In genomic region chr12:116880213-116880816, GRCh38 we compare ENCODE assay signal across 8 cellular contexts. TPM values are rescaled to one million over a fixed set of nuclear protein-coding genes. Genes with fewer than 3 reads are reported as not detected.
DNase-seq lines count a peak whose midpoint lies in the region; ATAC-seq and TF ChIP-seq lines count a peak whose summit lies in the region.

No MANE protein-coding gene starts in this region.

- TF ChIP-seq CTCF in right atrium auricular region (IDR thresholded peaks at IDR 0.05) (no peak), upper lobe of right lung (IDR thresholded peaks at IDR 0.05) (no peak)

- H3K27me3 ChIP-seq in right atrium auricular region (peaks cover 19 to 34% of the 10 kb centered on the region in 2 donors), upper lobe of right lung (peaks cover 79% of the 10 kb centered on the region)

- peaks cover 35% of the 10 kb centered on the region for H3K4me1 Mint-ChIP-seq in activated CD8-positive, alpha-beta T cell treated with anti-CD3 and anti-CD28 coated beads, Interleukin-2, amount 10 ng/mL, durations not matched to agents 7 days and 5 days (ENCODE audit: low read depth)

- peaks cover 72% of the 10 kb centered on the region for H3K27me3 Mint-ChIP-seq in activated CD8-positive, alpha-beta T cell treated with anti-CD3 and anti-CD28 coated beads, Interleukin-2, amount 10 ng/mL, durations not matched to agents 7 days and 5 days (ENCODE audit: low read depth)

- peaks cover 0 to 41% of the 10 kb centered on the region in 2 donors for H3K4me1 ChIP-seq in right atrium auricular region
- H3K4me1 ChIP-seq in upper lobe of right lung, result peaks cover 29% of the 10 kb centered on the region

- no peaks in the 10 kb centered on the region for H3K9me3 Mint-ChIP-seq in activated CD8-positive, alpha-beta T cell treated with anti-CD3 and anti-CD28 coated beads, Interleukin-2, amount 10 ng/mL, durations not matched to agents 7 days and 5 days (ENCODE audit: insufficient read depth)

- no peak overlapping the region for H3K27ac Mint-ChIP-seq in activated CD8-positive, alpha-beta T cell treated with anti-CD3 and anti-CD28 coated beads, Interleukin-2, amount 10 ng/mL, durations not matched to agents 7 days and 5 days

- peak overlapping the region; percentile 55 for H3K4me3 Mint-ChIP-seq in activated CD8-positive, alpha-beta T cell treated with anti-CD3 and anti-CD28 coated beads, Interleukin-2, amount 10 ng/mL, durations not matched to agents 7 days and 5 days

- CTCF ChIA-PET in activated CD8-positive, alpha-beta T cell treated with anti-CD3 and anti-CD28 coated beads, Interleukin-2, amount 10 ng/mL, durations not matched to agents 7 days and 5 days (lab: Charles Lee), result interaction anchor here (0.6 to 2.0 kb wide), 3 partner anchors 17 to 177 kb away, joined by 3 to 7 read pairs (median 3); no protein-coding TSS in a partner anchor

- DNase-seq in right atrium auricular region (ENCODE audit: low spot score) (no peak), Right ventricle myocardium superior (no peak), upper lobe of right lung (no peak), Ammon's horn (ENCODE audit: low spot score) (no peak), NCI-H1436 (lab: John Stamatoyannopoulos, UW) (no peak)
- DNase-seq in activated CD8-positive, alpha-beta T cell treated with anti-CD3 and anti-CD28 coated beads, Interleukin-2, amount 10 ng/mL, durations not matched to agents 7 days and 5 days, result no peak

- H3K36me3 Mint-ChIP-seq in activated CD8-positive, alpha-beta T cell treated with anti-CD3 and anti-CD28 coated beads, Interleukin-2, amount 10 ng/mL, durations not matched to agents 7 days and 5 days (ENCODE audit: low read depth), result no peaks in the 10 kb centered on the region

- ATAC-seq in Right ventricle myocardium superior (ENCODE audit: poor library complexity) (no peak), upper lobe of right lung (no peak), GM18858 (IDR thresholded peaks at IDR 0.05; ENCODE audit: unreplicated experiment) (no peak)
- ATAC-seq in activated CD8-positive, alpha-beta T cell treated with anti-CD3 and anti-CD28 coated beads, Interleukin-2, amount 10 ng/mL, durations not matched to agents 7 days and 5 days, result no peak

- H3K4me3 ChIP-seq in right atrium auricular region (peak overlapping the region; percentile 17 to 43), iPS-18c (ENCODE audit: insufficient read depth, low read depth, low read length) (peak overlapping the region; percentile 73), upper lobe of right lung (peak overlapping the region; percentile 21)

- H3K9me3 ChIP-seq in right atrium auricular region (no peaks in the 10 kb centered on the region), iPS-18c (ENCODE audit: control insufficient read depth, insufficient read depth, low read length) (no peaks in the 10 kb centered on the region), upper lobe of right lung (no peaks in the 10 kb centered on the region)

- no peaks in the 10 kb centered on the region for H3K36me3 ChIP-seq in right atrium auricular region
- no peaks in the 10 kb centered on the region for H3K36me3 ChIP-seq in upper lobe of right lung

- POLR2A ChIA-PET in activated CD8-positive, alpha-beta T cell treated with anti-CD3 and anti-CD28 coated beads, Interleukin-2, amount 10 ng/mL, durations not matched to agents 7 days and 5 days (lab: Charles Lee), result interaction anchor here (0.6 kb wide), 1 partner anchor 64 kb away, joined by 3 read pairs; no protein-coding TSS in a partner anchor

- no peak overlapping the region for H3K27ac ChIP-seq in right atrium auricular region
- no peak overlapping the region for H3K27ac ChIP-seq in upper lobe of right lung

- intact Hi-C loops in Right ventricle myocardium superior (cut with DNase I) (loop anchor here (5.0 kb wide), 1 partner anchor 178 kb away; no protein-coding TSS in a partner anchor), upper lobe of right lung (cut with DNase I) (no loop called here)

RNA-seq across cellular contexts. Expression of gene HRK, which starts 0.9 kb away (rescaled TPM):
- total RNA-seq in right atrium auricular region, result under 1 TPM in 1 of 2 donors, not detected in 1; 0.08 TPM
- 0.27 TPM for total RNA-seq in Right ventricle myocardium superior
- not detected for total RNA-seq in activated CD8-positive, alpha-beta T cell treated with anti-CD3 and anti-CD28 coated beads, Interleukin-2, amount 10 ng/mL, durations not matched to agents 7 days and 5 days
- not detected for total RNA-seq in upper lobe of right lung

RNA-seq across cellular contexts. Expression of gene FBXW8, which starts 30.4 kb away (rescaled TPM):
- total RNA-seq in right atrium auricular region (1 to 10 TPM; 7.9 to 9.0 TPM), Right ventricle myocardium superior (5.5 TPM), upper lobe of right lung (16.8 TPM)
- 10 to 100 TPM; 12.4 to 12.9 TPM for total RNA-seq in activated CD8-positive, alpha-beta T cell treated with anti-CD3 and anti-CD28 coated beads, Interleukin-2, amount 10 ng/mL, durations not matched to agents 7 days and 5 days

Comparison
In these comparisons a context has a peak if more than half of its experiments do, and no peak if none do; other contexts are left out.
1. H3K4me3 ChIP-seq: peak in every context shown above with its lines; median percentile 73 in iPS-18c; 30 in right atrium auricular region; 21 in upper lobe of right lung.